2 cellular contexts compared by ENCODE assay signal in genomic region chr4:84503495-84504437, GRCh38.
TF ChIP-seq lines count a peak whose summit lies in the region.

No MANE protein-coding gene starts in this region.

TF ChIP-seq in IMR-90, 13 proteins besides CTCF, POLR2A, EP300 and RAD21:
- TF ChIP-seq, protein P1, sequence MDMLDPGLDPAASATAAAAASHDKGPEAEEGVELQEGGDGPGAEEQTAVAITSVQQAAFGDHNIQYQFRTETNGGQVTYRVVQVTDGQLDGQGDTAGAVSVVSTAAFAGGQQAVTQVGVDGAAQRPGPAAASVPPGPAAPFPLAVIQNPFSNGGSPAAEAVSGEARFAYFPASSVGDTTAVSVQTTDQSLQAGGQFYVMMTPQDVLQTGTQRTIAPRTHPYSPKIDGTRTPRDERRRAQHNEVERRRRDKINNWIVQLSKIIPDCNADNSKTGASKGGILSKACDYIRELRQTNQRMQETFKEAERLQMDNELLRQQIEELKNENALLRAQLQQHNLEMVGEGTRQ (IDR thresholded peaks at IDR 0.05; ENCODE audit: low read depth, low read length): no peak
- TF ChIP-seq MAZ (IDR thresholded peaks at IDR 0.05; ENCODE audit: borderline replicate concordance, low read depth, low read length) (no peak), SMC3 (IDR thresholded peaks at IDR 0.05; ENCODE audit: low read depth, low read length) (peak; percentile 62), FOS (IDR thresholded peaks at IDR 0.05; ENCODE audit: low read depth, low read length) (no peak), RFX5 (IDR thresholded peaks at IDR 0.05; ENCODE audit: low read depth, low read length) (no peak), RCOR1 (IDR thresholded peaks at IDR 0.05; ENCODE audit: insufficient replicate concordance, low read length) (no peak), MAFK (IDR thresholded peaks at IDR 0.05; ENCODE audit: low read depth, low read length) (no peak), NFE2L2 (IDR thresholded peaks at IDR 0.05; ENCODE audit: low read depth, low read length) (no peak)
- TF ChIP-seq, protein P2, sequence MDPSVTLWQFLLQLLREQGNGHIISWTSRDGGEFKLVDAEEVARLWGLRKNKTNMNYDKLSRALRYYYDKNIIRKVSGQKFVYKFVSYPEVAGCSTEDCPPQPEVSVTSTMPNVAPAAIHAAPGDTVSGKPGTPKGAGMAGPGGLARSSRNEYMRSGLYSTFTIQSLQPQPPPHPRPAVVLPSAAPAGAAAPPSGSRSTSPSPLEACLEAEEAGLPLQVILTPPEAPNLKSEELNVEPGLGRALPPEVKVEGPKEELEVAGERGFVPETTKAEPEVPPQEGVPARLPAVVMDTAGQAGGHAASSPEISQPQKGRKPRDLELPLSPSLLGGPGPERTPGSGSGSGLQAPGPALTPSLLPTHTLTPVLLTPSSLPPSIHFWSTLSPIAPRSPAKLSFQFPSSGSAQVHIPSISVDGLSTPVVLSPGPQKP (IDR thresholded peaks at IDR 0.05; ENCODE audit: borderline replicate concordance, low read depth, low read length): no peak

TF ChIP-seq in HepG2, 621 proteins besides CTCF, POLR2A, EP300 and RAD21:
- TF ChIP-seq SIX1 (CRISPR knock-in tag; IDR thresholded peaks at IDR 0.05; ENCODE audit: borderline replicate concordance) (no peak), BCL6 (CRISPR knock-in tag; IDR thresholded peaks at IDR 0.05) (peak; percentile 90), PAWR (CRISPR knock-in tag; IDR thresholded peaks at IDR 0.05; ENCODE audit: borderline replicate concordance) (no peak), CBX2 (IDR thresholded peaks at IDR 0.05; ENCODE audit: low read depth, low read length) (no peak; the same call in 1 of the 2 replicates), CBX2 (CRISPR knock-in tag; IDR thresholded peaks at IDR 0.05; ENCODE audit: low read depth) (no peak), ZNF839 (CRISPR knock-in tag; IDR thresholded peaks at IDR 0.05; ENCODE audit: borderline replicate concordance) (no peak), STAG1 (CRISPR knock-in tag; IDR thresholded peaks at IDR 0.05) (peak; percentile 78), ZNF329 (CRISPR knock-in tag; IDR thresholded peaks at IDR 0.05; ENCODE audit: low read depth) (no peak), ZNF460 (CRISPR knock-in tag; IDR thresholded peaks at IDR 0.05; ENCODE audit: borderline replicate concordance) (no peak), ZNF510 (CRISPR knock-in tag; IDR thresholded peaks at IDR 0.05; ENCODE audit: low read depth) (no peak), HMG20A (CRISPR knock-in tag; IDR thresholded peaks at IDR 0.05; ENCODE audit: borderline replicate concordance) (no peak), ZMYM2 (CRISPR knock-in tag; IDR thresholded peaks at IDR 0.05) (no peak), ZNF367 (CRISPR knock-in tag; IDR thresholded peaks at IDR 0.05; ENCODE audit: borderline replicate concordance) (no peak), ZNF362 (CRISPR knock-in tag; IDR thresholded peaks at IDR 0.05; ENCODE audit: borderline replicate concordance) (no peak), SMC3 (IDR thresholded peaks at IDR 0.05; ENCODE audit: low read length) (peak; percentile 45), TEAD3 (CRISPR knock-in tag; optimal IDR thresholded peaks at IDR 0.05; ENCODE audit: borderline replicate concordance) (peak; percentile 75), CAMTA2 (CRISPR knock-in tag; IDR thresholded peaks at IDR 0.05; ENCODE audit: borderline replicate concordance) (no peak), PCBP2 (optimal IDR thresholded peaks at IDR 0.05; ENCODE audit: low read depth, low read length, poor library complexity, severe bottlenecking) (no peak), ZNF121 (CRISPR knock-in tag; IDR thresholded peaks at IDR 0.05) (no peak), ZNF564 (CRISPR knock-in tag; IDR thresholded peaks at IDR 0.05) (no peak), PCBP1 (IDR thresholded peaks at IDR 0.05; ENCODE audit: borderline replicate concordance, low read depth, low read length) (no peak), ZNF674 (CRISPR knock-in tag; IDR thresholded peaks at IDR 0.05; ENCODE audit: low read depth) (no peak)
- TF ChIP-seq, protein P3, sequence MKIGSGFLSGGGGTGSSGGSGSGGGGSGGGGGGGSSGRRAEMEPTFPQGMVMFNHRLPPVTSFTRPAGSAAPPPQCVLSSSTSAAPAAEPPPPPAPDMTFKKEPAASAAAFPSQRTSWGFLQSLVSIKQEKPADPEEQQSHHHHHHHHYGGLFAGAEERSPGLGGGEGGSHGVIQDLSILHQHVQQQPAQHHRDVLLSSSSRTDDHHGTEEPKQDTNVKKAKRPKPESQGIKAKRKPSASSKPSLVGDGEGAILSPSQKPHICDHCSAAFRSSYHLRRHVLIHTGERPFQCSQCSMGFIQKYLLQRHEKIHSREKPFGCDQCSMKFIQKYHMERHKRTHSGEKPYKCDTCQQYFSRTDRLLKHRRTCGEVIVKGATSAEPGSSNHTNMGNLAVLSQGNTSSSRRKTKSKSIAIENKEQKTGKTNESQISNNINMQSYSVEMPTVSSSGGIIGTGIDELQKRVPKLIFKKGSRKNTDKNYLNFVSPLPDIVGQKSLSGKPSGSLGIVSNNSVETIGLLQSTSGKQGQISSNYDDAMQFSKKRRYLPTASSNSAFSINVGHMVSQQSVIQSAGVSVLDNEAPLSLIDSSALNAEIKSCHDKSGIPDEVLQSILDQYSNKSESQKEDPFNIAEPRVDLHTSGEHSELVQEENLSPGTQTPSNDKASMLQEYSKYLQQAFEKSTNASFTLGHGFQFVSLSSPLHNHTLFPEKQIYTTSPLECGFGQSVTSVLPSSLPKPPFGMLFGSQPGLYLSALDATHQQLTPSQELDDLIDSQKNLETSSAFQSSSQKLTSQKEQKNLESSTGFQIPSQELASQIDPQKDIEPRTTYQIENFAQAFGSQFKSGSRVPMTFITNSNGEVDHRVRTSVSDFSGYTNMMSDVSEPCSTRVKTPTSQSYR (CRISPR knock-in tag; IDR thresholded peaks at IDR 0.05; ENCODE audit: borderline replicate concordance): no peak
- TF ChIP-seq, protein P4, sequence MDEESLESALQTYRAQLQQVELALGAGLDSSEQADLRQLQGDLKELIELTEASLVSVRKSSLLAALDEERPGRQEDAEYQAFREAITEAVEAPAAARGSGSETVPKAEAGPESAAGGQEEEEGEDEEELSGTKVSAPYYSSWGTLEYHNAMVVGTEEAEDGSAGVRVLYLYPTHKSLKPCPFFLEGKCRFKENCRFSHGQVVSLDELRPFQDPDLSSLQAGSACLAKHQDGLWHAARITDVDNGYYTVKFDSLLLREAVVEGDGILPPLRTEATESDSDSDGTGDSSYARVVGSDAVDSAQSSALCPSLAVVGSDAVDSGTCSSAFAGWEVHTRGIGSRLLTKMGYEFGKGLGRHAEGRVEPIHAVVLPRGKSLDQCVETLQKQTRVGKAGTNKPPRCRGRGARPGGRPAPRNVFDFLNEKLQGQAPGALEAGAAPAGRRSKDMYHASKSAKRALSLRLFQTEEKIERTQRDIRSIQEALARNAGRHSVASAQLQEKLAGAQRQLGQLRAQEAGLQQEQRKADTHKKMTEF (CRISPR knock-in tag; IDR thresholded peaks at IDR 0.05): no peak
- TF ChIP-seq, protein P5, sequence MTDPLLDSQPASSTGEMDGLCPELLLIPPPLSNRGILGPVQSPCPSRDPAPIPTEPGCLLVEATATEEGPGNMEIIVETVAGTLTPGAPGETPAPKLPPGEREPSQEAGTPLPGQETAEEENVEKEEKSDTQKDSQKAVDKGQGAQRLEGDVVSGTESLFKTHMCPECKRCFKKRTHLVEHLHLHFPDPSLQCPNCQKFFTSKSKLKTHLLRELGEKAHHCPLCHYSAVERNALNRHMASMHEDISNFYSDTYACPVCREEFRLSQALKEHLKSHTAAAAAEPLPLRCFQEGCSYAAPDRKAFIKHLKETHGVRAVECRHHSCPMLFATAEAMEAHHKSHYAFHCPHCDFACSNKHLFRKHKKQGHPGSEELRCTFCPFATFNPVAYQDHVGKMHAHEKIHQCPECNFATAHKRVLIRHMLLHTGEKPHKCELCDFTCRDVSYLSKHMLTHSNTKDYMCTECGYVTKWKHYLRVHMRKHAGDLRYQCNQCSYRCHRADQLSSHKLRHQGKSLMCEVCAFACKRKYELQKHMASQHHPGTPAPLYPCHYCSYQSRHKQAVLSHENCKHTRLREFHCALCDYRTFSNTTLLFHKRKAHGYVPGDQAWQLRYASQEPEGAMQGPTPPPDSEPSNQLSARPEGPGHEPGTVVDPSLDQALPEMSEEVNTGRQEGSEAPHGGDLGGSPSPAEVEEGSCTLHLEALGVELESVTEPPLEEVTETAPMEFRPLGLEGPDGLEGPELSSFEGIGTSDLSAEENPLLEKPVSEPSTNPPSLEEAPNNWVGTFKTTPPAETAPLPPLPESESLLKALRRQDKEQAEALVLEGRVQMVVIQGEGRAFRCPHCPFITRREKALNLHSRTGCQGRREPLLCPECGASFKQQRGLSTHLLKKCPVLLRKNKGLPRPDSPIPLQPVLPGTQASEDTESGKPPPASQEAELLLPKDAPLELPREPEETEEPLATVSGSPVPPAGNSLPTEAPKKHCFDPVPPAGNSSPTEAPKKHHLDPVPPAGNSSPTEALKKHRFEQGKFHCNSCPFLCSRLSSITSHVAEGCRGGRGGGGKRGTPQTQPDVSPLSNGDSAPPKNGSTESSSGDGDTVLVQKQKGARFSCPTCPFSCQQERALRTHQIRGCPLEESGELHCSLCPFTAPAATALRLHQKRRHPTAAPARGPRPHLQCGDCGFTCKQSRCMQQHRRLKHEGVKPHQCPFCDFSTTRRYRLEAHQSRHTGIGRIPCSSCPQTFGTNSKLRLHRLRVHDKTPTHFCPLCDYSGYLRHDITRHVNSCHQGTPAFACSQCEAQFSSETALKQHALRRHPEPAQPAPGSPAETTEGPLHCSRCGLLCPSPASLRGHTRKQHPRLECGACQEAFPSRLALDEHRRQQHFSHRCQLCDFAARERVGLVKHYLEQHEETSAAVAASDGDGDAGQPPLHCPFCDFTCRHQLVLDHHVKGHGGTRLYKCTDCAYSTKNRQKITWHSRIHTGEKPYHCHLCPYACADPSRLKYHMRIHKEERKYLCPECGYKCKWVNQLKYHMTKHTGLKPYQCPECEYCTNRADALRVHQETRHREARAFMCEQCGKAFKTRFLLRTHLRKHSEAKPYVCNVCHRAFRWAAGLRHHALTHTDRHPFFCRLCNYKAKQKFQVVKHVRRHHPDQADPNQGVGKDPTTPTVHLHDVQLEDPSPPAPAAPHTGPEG (CRISPR knock-in tag; IDR thresholded peaks at IDR 0.05): no peak
- TF ChIP-seq, protein P6, sequence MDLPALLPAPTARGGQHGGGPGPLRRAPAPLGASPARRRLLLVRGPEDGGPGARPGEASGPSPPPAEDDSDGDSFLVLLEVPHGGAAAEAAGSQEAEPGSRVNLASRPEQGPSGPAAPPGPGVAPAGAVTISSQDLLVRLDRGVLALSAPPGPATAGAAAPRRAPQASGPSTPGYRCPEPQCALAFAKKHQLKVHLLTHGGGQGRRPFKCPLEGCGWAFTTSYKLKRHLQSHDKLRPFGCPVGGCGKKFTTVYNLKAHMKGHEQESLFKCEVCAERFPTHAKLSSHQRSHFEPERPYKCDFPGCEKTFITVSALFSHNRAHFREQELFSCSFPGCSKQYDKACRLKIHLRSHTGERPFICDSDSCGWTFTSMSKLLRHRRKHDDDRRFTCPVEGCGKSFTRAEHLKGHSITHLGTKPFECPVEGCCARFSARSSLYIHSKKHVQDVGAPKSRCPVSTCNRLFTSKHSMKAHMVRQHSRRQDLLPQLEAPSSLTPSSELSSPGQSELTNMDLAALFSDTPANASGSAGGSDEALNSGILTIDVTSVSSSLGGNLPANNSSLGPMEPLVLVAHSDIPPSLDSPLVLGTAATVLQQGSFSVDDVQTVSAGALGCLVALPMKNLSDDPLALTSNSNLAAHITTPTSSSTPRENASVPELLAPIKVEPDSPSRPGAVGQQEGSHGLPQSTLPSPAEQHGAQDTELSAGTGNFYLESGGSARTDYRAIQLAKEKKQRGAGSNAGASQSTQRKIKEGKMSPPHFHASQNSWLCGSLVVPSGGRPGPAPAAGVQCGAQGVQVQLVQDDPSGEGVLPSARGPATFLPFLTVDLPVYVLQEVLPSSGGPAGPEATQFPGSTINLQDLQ (CRISPR knock-in tag; IDR thresholded peaks at IDR 0.05): no peak
